9 cellular contexts compared by ENCODE assay signal in the genomic region with DNA sequence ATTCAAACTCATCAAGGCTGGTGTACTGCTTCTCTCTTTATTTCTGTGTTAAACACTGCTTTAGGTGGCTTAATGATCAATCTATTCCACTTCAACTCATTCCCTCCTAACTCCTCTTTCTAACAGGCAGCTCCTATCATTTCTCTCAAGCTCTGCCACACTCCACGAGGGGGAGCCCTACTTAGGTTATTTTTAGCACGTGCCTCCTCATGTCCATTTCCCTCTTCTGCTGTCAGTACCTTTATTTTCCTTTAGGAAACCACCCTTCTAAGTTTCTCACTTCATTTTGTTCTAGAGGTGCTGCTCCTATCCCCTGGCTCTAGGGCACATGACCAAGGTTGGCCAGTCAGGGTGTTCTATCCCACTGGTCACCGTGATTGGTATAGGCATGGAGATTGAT. TPM values are rescaled to one million over a fixed set of nuclear protein-coding genes. Genes with fewer than 3 reads are reported as not detected.
DNase-seq lines count a peak whose midpoint lies in the region; ATAC-seq and TF ChIP-seq lines count a peak whose summit lies in the region.
"Had no signal": no experiment of that assay in that cellular context is flagged by ENCODE, and none has a peak within 500 bp of the region (broad histone marks: within the 10 kb centered on the region; RNA-seq: fewer than 3 reads in every experiment).

No MANE protein-coding gene starts in this region.

- no peak overlapping the region for H3K27ac ChIP-seq in lower lobe of right lung

- ATAC-seq in lower lobe of right lung (no peak), HG02759 (IDR thresholded peaks at IDR 0.05; ENCODE audit: unreplicated experiment) (no peak)

- no peaks in the 10 kb centered on the region for H3K4me1 ChIP-seq in lower lobe of right lung

- no peaks in the 10 kb centered on the region for H3K9me3 ChIP-seq in lower lobe of right lung

- peak; percentile 12 for TF ChIP-seq CTCF in lower lobe of right lung (IDR thresholded peaks at IDR 0.05)

- intact Hi-C loops in lower lobe of right lung (cut with DNase I): no loop called here

- H3K36me3 ChIP-seq in lower lobe of right lung: no peaks in the 10 kb centered on the region

- DNase-seq in ELF-1 (ENCODE audit: low read depth, low spot score): peak; percentile 52
- DNase-seq in KG1 (lab: John Stamatoyannopoulos, UW): peak; percentile 0
- DNase-seq in SW480 (ENCODE audit: low spot score): peak; percentile 38
- DNase-seq in lower lobe of right lung: no peak
- DNase-seq in central memory CD4-positive, alpha-beta T cell: no peak
- no peak for DNase-seq in DMS114 treated with DMSO at 0.1 percent for 48 hours (lab: John Stamatoyannopoulos, UW; ENCODE audit: unreplicated experiment)
- no peak for DNase-seq in activated naive CD4-positive, alpha-beta T cell treated with Interleukin-2 at 50 U/mL for 16 hours
- DNase-seq: activated B cell treated with CpG ODN at 0.5 μM for 24 hours had no signal

- H3K4me3 ChIP-seq in lower lobe of right lung: no peak overlapping the region

- no peaks in the 10 kb centered on the region for H3K27me3 ChIP-seq in lower lobe of right lung (ENCODE audit: low read depth)

RNA-seq across cellular contexts. Expression of gene BRINP1, which starts 6.7 kb away (rescaled TPM):
- total RNA-seq in lower lobe of right lung: 1.5 TPM
- total RNA-seq: activated B cell treated with CpG ODN at 0.5 μM for 24 hours had no signal

Comparison
In these comparisons a context has a peak if more than half of its experiments do, and no peak if none do; other contexts are left out.
1. DNase-seq: peak in ELF-1 (single experiment), KG1 (single experiment) and SW480 (single experiment); none in lower lobe of right lung (single experiment), central memory CD4-positive, alpha-beta T cell (single experiment), DMS114 treated with DMSO at 0.1 percent for 48 hours (single experiment) and activated naive CD4-positive, alpha-beta T cell treated with Interleukin-2 at 50 U/mL for 16 hours (single experiment).